In genomic region chr3:57163751-57164150, GRCh38 we compare ENCODE assay signal across 10 cellular contexts. TPM values are rescaled to one million over a fixed set of nuclear protein-coding genes. Genes with fewer than 3 reads are reported as not detected.
DNase-seq lines count a peak whose midpoint lies in the region; ATAC-seq and TF ChIP-seq lines count a peak whose summit lies in the region.
"Had no signal": no experiment of that assay in that cellular context is flagged by ENCODE, and none has a peak within 500 bp of the region (broad histone marks: within the 10 kb centered on the region; RNA-seq: fewer than 3 reads in every experiment).

No MANE protein-coding gene starts in this region.

- no peaks in the 10 kb centered on the region for H3K36me3 ChIP-seq in aorta (ENCODE audit: control insufficient read depth in 1 of 2, insufficient read depth in 2 of 2, low read length in 1 of 2)

- no peak overlapping the region for H3K27ac ChIP-seq in aorta (ENCODE audit: low read depth in 1 of 2, low read length in 2 of 2)
- H3K27ac ChIP-seq: C4-2B had no signal

- H3K4me1 ChIP-seq in aorta (ENCODE audit: control insufficient read depth in 1 of 2, insufficient read depth in 2 of 2, low read length in 2 of 2), result no peaks in the 10 kb centered on the region

- intact Hi-C loops in natural killer cell (cut with micrococcal nuclease), result no loop called here
- intact Hi-C loops in aorta (cut with DNase I), result loop anchor here (2.0 to 10.0 kb wide), 5 partner anchors 63 to 691 kb away; partner anchors contain the start of genes APPL1 (in 2 of the 2) and PDE12 (in 1 of the 2)

- H3K9me3 ChIP-seq in aorta (ENCODE audit: control insufficient read depth, low read length), result no peaks in the 10 kb centered on the region

- no peaks in the 10 kb centered on the region for H3K27me3 ChIP-seq in aorta (ENCODE audit: control insufficient read depth in 1 of 2, insufficient read depth in 2 of 2, low read length in 1 of 2)

- peak overlapping the region in 1 of 2 donors; percentile 59 for H3K27ac Mint-ChIP-seq in effector memory CD8-positive, alpha-beta T cell
- no peak overlapping the region for H3K27ac Mint-ChIP-seq in natural killer cell

- peak; percentile 9 for DNase-seq in stimulated activated CD4-positive, alpha-beta T cell treated with anti-CD3 and anti-CD28 coated beads, Interleukin-15, amount 100 ng/mL, for 24 hours
- DNase-seq in stimulated activated CD4-positive, alpha-beta T cell treated with anti-CD3 and anti-CD28 coated beads, Interleukin-4, amount 100 ng/mL, for 1 hour, result no peak
- no peak for DNase-seq in effector memory CD8-positive, alpha-beta T cell
- no peak for DNase-seq in natural killer cell
- DNase-seq in aorta, result no peak
- no peak for DNase-seq in NOMO-1 (lab: John Stamatoyannopoulos, UW; ENCODE audit: unreplicated experiment in 2 of 2)
- no peak for DNase-seq in CD1c-positive myeloid dendritic cell (ENCODE audit: extremely low spot score)
- DNase-seq: NCI-H1092 had no signal

- H3K4me3 Mint-ChIP-seq in effector memory CD8-positive, alpha-beta T cell, result peak overlapping the region; percentile 82 to 92
- H3K4me3 Mint-ChIP-seq in natural killer cell, result peak overlapping the region; percentile 91

- no peaks in the 10 kb centered on the region for H3K9me3 Mint-ChIP-seq in effector memory CD8-positive, alpha-beta T cell
- no peaks in the 10 kb centered on the region for H3K9me3 Mint-ChIP-seq in natural killer cell

- ATAC-seq in effector memory CD8-positive, alpha-beta T cell (replicated peaks), result no peak
- ATAC-seq in natural killer cell (no peak), aorta (ENCODE audit: low FRiP score) (peak; percentile 1), HG03469 (IDR thresholded peaks at IDR 0.05; ENCODE audit: unreplicated experiment) (no peak)

- no peak for TF ChIP-seq CTCF in natural killer cell (IDR thresholded peaks at IDR 0.05)

- peaks cover 2% of the 10 kb centered on the region for H3K36me3 Mint-ChIP-seq in effector memory CD8-positive, alpha-beta T cell (ENCODE audit: insufficient read depth)
- no peaks in the 10 kb centered on the region for H3K36me3 Mint-ChIP-seq in natural killer cell

- H3K4me3 ChIP-seq in aorta (ENCODE audit: low read length in 2 of 2), result no peak overlapping the region

- 39 to 40% methylated on average over 4 to 8 of the region's 8 CpGs for WGBS in aorta, 2 donors

- H3K4me1 Mint-ChIP-seq in effector memory CD8-positive, alpha-beta T cell (ENCODE audit: low read depth in 2 of 2), result peaks cover 13 to 18% of the 10 kb centered on the region in 2 donors
- H3K4me1 Mint-ChIP-seq in natural killer cell, result peaks cover 15 to 30% of the 10 kb centered on the region in 2 donors

- peaks cover 54 to 82% of the 10 kb centered on the region in 2 donors for H3K27me3 Mint-ChIP-seq in effector memory CD8-positive, alpha-beta T cell
- H3K27me3 Mint-ChIP-seq in natural killer cell (ENCODE audit: low read depth in 2 of 2), result peaks cover 52 to 64% of the 10 kb centered on the region in 2 donors

RNA-seq across cellular contexts. Expression of gene IL17RD, which starts 1.4 kb away (rescaled TPM):
- under 1 TPM in 2 of 3 donors, not detected in 1; 0.05 to 0.08 TPM for total RNA-seq in natural killer cell
- total RNA-seq in aorta, result 10 to 100 TPM in 1 of 2 donors, 1 to 10 TPM in 1; 4.3 to 17.0 TPM
- under 1 TPM; 0.63 to 0.64 TPM for polyA plus RNA-seq in aorta

RNA-seq across cellular contexts. Expression of gene HESX1, which starts 36.0 kb away (rescaled TPM):
- total RNA-seq in natural killer cell, result under 1 TPM in 2 of 3 donors, not detected in 1; 0.49 to 0.55 TPM
- 1 to 10 TPM in 1 of 2 donors, under 1 TPM in 1; 0.36 to 1.9 TPM for total RNA-seq in aorta
- 1 to 10 TPM in 1 of 2 donors, under 1 TPM in 1; 0.95 to 1.8 TPM for polyA plus RNA-seq in aorta

Comparison
In these comparisons a context has a peak if more than half of its experiments do, and no peak if none do; other contexts are left out.
1. RNA of gene IL17RD, which starts 1.4 kb away (total RNA-seq): 4.3 to 17.0 TPM in aorta; 0.05 to 0.08 TPM in natural killer cell; every median in the first group is over 4 times any median in the second.